ENCODE assay signal across 17 cellular contexts in the genomic region with DNA sequence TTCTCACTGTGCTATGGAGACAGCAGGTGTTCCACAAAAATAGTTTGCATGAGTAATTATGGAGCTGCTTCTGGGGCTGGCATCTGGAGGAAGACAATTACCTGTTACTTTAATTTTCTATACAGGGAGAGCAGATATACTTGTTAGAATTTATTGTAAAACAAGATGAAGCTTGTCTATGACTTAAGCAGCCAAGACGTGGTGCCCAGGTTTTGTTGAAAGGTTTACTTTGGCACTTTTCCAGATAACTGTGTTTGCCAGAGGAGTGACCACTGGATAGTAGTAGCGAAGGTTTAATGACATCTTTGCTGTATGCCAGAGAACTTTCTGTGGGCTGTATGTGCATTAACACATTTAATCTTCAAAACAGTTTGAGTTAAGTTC.
A peak's percentile ranks its signal among the peaks of the same experiment; 100 is the strongest.
DNase-seq lines count a peak whose midpoint lies in the region; ATAC-seq and TF ChIP-seq lines count a peak whose summit lies in the region.
"Had no signal": no experiment of that assay in that cellular context is flagged by ENCODE, and none has a peak within 500 bp of the region (broad histone marks: within the 10 kb centered on the region; RNA-seq: fewer than 3 reads in every experiment).

No MANE protein-coding gene starts in this region.

- ATAC-seq in left lung (no peak), WTC11 (no peak)
- ATAC-seq: GM12878; left lobe of liver; stimulated activated naive B cell treated with anti-CD40 and anti-IgM and Interleukin-4, amounts not matched to agents 10 μg/mL and 1 μg/mL and 100 μg/mL, for 72 hours; upper lobe of right lung had no signal

- DNase-seq in NCI-H2107 treated with DMSO at 0.1 percent for 48 hours (lab: John Stamatoyannopoulos, UW; ENCODE audit: unreplicated experiment) (peak; percentile 37), NCI-H2107 (lab: John Stamatoyannopoulos, UW) (no peak), NCI-H526 (lab: John Stamatoyannopoulos, UW) (peak; percentile 4 to 49), epithelial cell of prostate (ENCODE audit: low read depth, low spot score) (peak; percentile 62), superior temporal gyrus (ENCODE audit: extremely low spot score) (peak; percentile 16), left lung (no peak), WTC11 (ENCODE audit: low spot score) (no peak)
- no peak for DNase-seq in effector CD4-positive, alpha-beta T cell
- DNase-seq: activated naive CD4-positive, alpha-beta T cell treated with anti-CD3 and anti-CD28 coated beads, Interleukin-2, amount 10 ng/mL, durations not matched to agents 7 days and 5 days; CD4-positive, CD25-positive, alpha-beta regulatory T cell; spleen; stimulated activated naive B cell treated with anti-CD40 and anti-IgM and Interleukin-4, amounts not matched to agents 10 μg/mL and 1 μg/mL and 100 μg/mL, for 72 hours; T-helper 1 cell; upper lobe of right lung had no signal

- no peaks in the 10 kb centered on the region for H3K4me1 ChIP-seq in left lung
- H3K4me1 ChIP-seq: parathyroid adenoma, spleen, upper lobe of right lung had no signal

- H3K36me3 Mint-ChIP-seq in WTC11 = no peaks in the 10 kb centered on the region
- H3K36me3 Mint-ChIP-seq: activated naive CD4-positive, alpha-beta T cell treated with anti-CD3 and anti-CD28 coated beads, Interleukin-2, amount 10 ng/mL, durations not matched to agents 7 days and 5 days; CD4-positive, CD25-positive, alpha-beta regulatory T cell; stimulated activated naive B cell treated with anti-CD40 and anti-IgM and Interleukin-4, amounts not matched to agents 10 μg/mL and 1 μg/mL and 100 μg/mL, for 72 hours had no signal

- H3K27ac Mint-ChIP-seq in WTC11 = no peak overlapping the region
- H3K27ac Mint-ChIP-seq: activated naive CD4-positive, alpha-beta T cell treated with anti-CD3 and anti-CD28 coated beads, Interleukin-2, amount 10 ng/mL, durations not matched to agents 7 days and 5 days; CD4-positive, CD25-positive, alpha-beta regulatory T cell; stimulated activated naive B cell treated with anti-CD40 and anti-IgM and Interleukin-4, amounts not matched to agents 10 μg/mL and 1 μg/mL and 100 μg/mL, for 72 hours had no signal

- CTCF ChIA-PET in WTC11 (lab: Charles Lee) = no interaction called here

- H3K36me3 ChIP-seq in left lung = no peaks in the 10 kb centered on the region
- H3K36me3 ChIP-seq: spleen, upper lobe of right lung had no signal

- peaks cover 10% of the 10 kb centered on the region for H3K4me1 Mint-ChIP-seq in WTC11
- H3K4me1 Mint-ChIP-seq: activated naive CD4-positive, alpha-beta T cell treated with anti-CD3 and anti-CD28 coated beads, Interleukin-2, amount 10 ng/mL, durations not matched to agents 7 days and 5 days; CD4-positive, CD25-positive, alpha-beta regulatory T cell; stimulated activated naive B cell treated with anti-CD40 and anti-IgM and Interleukin-4, amounts not matched to agents 10 μg/mL and 1 μg/mL and 100 μg/mL, for 72 hours had no signal

- POLR2A ChIA-PET in WTC11 (lab: Charles Lee) = no interaction called here

- peaks cover 0 to 3% of the 10 kb centered on the region in 2 donors for H3K9me3 ChIP-seq in left lung
- H3K9me3 ChIP-seq: upper lobe of right lung had no signal

- no peak overlapping the region for H3K4me3 Mint-ChIP-seq in WTC11
- H3K4me3 Mint-ChIP-seq: activated naive CD4-positive, alpha-beta T cell treated with anti-CD3 and anti-CD28 coated beads, Interleukin-2, amount 10 ng/mL, durations not matched to agents 7 days and 5 days; CD4-positive, CD25-positive, alpha-beta regulatory T cell; stimulated activated naive B cell treated with anti-CD40 and anti-IgM and Interleukin-4, amounts not matched to agents 10 μg/mL and 1 μg/mL and 100 μg/mL, for 72 hours had no signal

- intact Hi-C loops in left lung (cut with DNase I) = no loop called here

- H3K27me3 ChIP-seq in left lung = no peaks in the 10 kb centered on the region
- H3K27me3 ChIP-seq: spleen, upper lobe of right lung had no signal

- TF ChIP-seq CTCF in left lung (IDR thresholded peaks at IDR 0.05) (no peak), WTC11 (IDR thresholded peaks at IDR 0.05) (no peak)

- H3K27ac ChIP-seq in epithelial cell of prostate = peak overlapping the region; percentile 47
- H3K27ac ChIP-seq in left lung = no peak overlapping the region
- H3K27ac ChIP-seq: parathyroid adenoma, spleen, upper lobe of right lung had no signal

- no peaks in the 10 kb centered on the region; the same call in 1 of the 2 replicates for H3K27me3 Mint-ChIP-seq in WTC11 (ENCODE audit: low read depth)
- H3K27me3 Mint-ChIP-seq: stimulated activated naive B cell treated with anti-CD40 and anti-IgM and Interleukin-4, amounts not matched to agents 10 μg/mL and 1 μg/mL and 100 μg/mL, for 72 hours had no signal

- no peak overlapping the region for H3K4me3 ChIP-seq in left lung
- H3K4me3 ChIP-seq: GM12878, spleen, upper lobe of right lung had no signal

- H3K9me3 Mint-ChIP-seq in WTC11 = peaks cover 2% of the 10 kb centered on the region; the same call in 1 of the 2 replicates
- H3K9me3 Mint-ChIP-seq: activated naive CD4-positive, alpha-beta T cell treated with anti-CD3 and anti-CD28 coated beads, Interleukin-2, amount 10 ng/mL, durations not matched to agents 7 days and 5 days had no signal

TF ChIP-seq in WTC11, 78 proteins besides CTCF, POLR2A, EP300 and RAD21 (continues in another document):
- TF ChIP-seq, protein P1, sequence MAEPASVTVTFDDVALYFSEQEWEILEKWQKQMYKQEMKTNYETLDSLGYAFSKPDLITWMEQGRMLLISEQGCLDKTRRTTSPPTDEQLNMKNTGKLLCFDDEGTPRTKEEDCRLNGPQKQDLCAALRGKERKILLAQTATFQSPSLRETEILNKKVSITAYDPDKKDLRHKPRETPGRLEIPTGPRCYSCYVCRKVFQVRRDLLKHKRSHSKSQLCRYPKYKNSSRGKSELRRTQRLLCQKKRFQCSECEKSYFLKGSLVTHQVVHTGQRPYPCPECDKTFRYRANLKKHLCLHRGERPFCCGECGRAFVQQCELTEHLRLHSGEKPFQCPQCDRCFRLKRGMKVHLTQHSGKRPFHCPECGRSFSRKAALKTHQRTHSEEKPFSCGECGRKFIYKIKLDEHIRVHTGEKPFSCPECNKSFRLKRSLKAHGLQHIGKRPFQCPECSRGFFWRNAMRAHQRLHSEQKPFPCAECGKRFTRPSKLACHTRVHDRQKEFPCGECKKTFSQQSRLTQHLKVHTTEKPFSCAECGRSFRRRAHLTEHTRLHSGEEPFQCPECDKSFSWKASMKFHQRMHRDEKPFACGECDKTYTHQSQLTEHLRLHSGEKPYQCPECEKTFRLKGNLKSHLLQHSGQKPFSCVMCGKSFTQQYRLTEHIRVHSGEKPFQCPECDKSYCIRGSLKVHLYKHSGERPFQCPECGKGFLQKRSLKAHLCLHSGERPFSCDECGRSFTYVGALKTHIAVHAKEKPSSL (CRISPR knock-in tag; conservative IDR thresholded peaks at IDR 0.05) = no peak
- TF ChIP-seq, protein P2, sequence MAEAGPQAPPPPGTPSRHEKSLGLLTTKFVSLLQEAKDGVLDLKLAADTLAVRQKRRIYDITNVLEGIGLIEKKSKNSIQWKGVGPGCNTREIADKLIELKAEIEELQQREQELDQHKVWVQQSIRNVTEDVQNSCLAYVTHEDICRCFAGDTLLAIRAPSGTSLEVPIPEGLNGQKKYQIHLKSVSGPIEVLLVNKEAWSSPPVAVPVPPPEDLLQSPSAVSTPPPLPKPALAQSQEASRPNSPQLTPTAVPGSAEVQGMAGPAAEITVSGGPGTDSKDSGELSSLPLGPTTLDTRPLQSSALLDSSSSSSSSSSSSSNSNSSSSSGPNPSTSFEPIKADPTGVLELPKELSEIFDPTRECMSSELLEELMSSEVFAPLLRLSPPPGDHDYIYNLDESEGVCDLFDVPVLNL (CRISPR knock-in tag; IDR thresholded peaks at IDR 0.05; ENCODE audit: borderline replicate concordance, low read depth) = no peak
- TF ChIP-seq GABPB1 (CRISPR knock-in tag; IDR thresholded peaks at IDR 0.05) (no peak), ETV6 (CRISPR knock-in tag; IDR thresholded peaks at IDR 0.05) (no peak), TEAD4 (CRISPR knock-in tag; IDR thresholded peaks at IDR 0.05) (no peak), ATF1 (CRISPR knock-in tag; IDR thresholded peaks at IDR 0.05) (no peak)
- TF ChIP-seq, protein P3, sequence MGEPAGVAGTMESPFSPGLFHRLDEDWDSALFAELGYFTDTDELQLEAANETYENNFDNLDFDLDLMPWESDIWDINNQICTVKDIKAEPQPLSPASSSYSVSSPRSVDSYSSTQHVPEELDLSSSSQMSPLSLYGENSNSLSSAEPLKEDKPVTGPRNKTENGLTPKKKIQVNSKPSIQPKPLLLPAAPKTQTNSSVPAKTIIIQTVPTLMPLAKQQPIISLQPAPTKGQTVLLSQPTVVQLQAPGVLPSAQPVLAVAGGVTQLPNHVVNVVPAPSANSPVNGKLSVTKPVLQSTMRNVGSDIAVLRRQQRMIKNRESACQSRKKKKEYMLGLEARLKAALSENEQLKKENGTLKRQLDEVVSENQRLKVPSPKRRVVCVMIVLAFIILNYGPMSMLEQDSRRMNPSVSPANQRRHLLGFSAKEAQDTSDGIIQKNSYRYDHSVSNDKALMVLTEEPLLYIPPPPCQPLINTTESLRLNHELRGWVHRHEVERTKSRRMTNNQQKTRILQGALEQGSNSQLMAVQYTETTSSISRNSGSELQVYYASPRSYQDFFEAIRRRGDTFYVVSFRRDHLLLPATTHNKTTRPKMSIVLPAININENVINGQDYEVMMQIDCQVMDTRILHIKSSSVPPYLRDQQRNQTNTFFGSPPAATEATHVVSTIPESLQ (CRISPR knock-in tag; IDR thresholded peaks at IDR 0.05) = no peak
- TF ChIP-seq, protein P4, sequence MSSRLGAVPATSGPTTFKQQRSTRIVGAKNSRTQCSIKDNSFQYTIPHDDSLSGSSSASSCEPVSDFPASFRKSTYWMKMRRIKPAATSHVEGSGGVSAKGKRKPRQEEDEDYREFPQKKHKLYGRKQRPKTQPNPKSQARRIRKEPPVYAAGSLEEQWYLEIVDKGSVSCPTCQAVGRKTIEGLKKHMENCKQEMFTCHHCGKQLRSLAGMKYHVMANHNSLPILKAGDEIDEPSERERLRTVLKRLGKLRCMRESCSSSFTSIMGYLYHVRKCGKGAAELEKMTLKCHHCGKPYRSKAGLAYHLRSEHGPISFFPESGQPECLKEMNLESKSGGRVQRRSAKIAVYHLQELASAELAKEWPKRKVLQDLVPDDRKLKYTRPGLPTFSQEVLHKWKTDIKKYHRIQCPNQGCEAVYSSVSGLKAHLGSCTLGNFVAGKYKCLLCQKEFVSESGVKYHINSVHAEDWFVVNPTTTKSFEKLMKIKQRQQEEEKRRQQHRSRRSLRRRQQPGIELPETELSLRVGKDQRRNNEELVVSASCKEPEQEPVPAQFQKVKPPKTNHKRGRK (CRISPR knock-in tag; IDR thresholded peaks at IDR 0.05; ENCODE audit: borderline replicate concordance) = no peak
- TF ChIP-seq, protein P5, sequence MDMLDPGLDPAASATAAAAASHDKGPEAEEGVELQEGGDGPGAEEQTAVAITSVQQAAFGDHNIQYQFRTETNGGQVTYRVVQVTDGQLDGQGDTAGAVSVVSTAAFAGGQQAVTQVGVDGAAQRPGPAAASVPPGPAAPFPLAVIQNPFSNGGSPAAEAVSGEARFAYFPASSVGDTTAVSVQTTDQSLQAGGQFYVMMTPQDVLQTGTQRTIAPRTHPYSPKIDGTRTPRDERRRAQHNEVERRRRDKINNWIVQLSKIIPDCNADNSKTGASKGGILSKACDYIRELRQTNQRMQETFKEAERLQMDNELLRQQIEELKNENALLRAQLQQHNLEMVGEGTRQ (CRISPR knock-in tag; IDR thresholded peaks at IDR 0.05) = no peak

Comparison
In these comparisons a context has a peak if more than half of its experiments do, and no peak if none do; other contexts are left out.
1. DNase-seq: peak in NCI-H2107 treated with DMSO at 0.1 percent for 48 hours (single experiment), NCI-H526 (2 of 2), epithelial cell of prostate (single experiment) and superior temporal gyrus (single experiment); none in NCI-H2107 (single experiment), effector CD4-positive, alpha-beta T cell (single experiment), left lung (0 of 2) and WTC11 (single experiment).